Comparison of ENCODE assay signal across 8 cellular contexts in genomic region chr16:67917852-67918236, GRCh38. TPM values are rescaled to one million over a fixed set of nuclear protein-coding genes. Genes with fewer than 3 reads are reported as not detected.
DNase-seq lines count a peak whose midpoint lies in the region; ATAC-seq and TF ChIP-seq lines count a peak whose summit lies in the region.

No MANE protein-coding gene starts in this region.

- TF ChIP-seq POLR2A in sigmoid colon (IDR thresholded peaks at IDR 0.05): no peak

- H3K27me3 ChIP-seq in SJSA1 (replicated peaks) (no peaks in the 10 kb centered on the region), sigmoid colon (no peaks in the 10 kb centered on the region), H7 (ENCODE audit: control insufficient read depth, insufficient read depth, low read length) (no peaks in the 10 kb centered on the region)

- H3K4me3 ChIP-seq in SJSA1: no peak overlapping the region
- no peak overlapping the region for H3K4me3 ChIP-seq in sigmoid colon
- H3K4me3 ChIP-seq in H7 (ENCODE audit: insufficient read depth, low read depth, low read length): no peak overlapping the region

- 87 to 92% methylated on average over 4 of the region's 4 CpGs for WGBS in sigmoid colon, 2 donors

- peak; percentile 8 for DNase-seq in GOT3 (lab: John Stamatoyannopoulos, UW)
- DNase-seq in SJSA1 (ENCODE audit: low read depth in 1 of 2, low spot score in 2 of 2): peak; percentile 46 to 67
- peak; percentile 57 for DNase-seq in epithelial cell of prostate (ENCODE audit: low read depth, low spot score)
- DNase-seq in sigmoid colon: no peak
- DNase-seq in NCI-H524 (lab: John Stamatoyannopoulos, UW): no peak
- DNase-seq in NCI-H526 treated with DMSO at 0.1 percent for 48 hours (lab: John Stamatoyannopoulos, UW): no peak
- no peak for DNase-seq in H7

- peaks cover 22% of the 10 kb centered on the region for H3K36me3 ChIP-seq in SJSA1
- peaks cover 0 to 22% (median 1%) of the 10 kb centered on the region in 4 donors for H3K36me3 ChIP-seq in sigmoid colon
- H3K36me3 ChIP-seq in H7 (replicated peaks; ENCODE audit: control insufficient read depth, insufficient read depth, low read length): peaks cover 1% of the 10 kb centered on the region

- no peak overlapping the region for H3K27ac ChIP-seq in SJSA1
- no peak overlapping the region for H3K27ac ChIP-seq in epithelial cell of prostate
- H3K27ac ChIP-seq in sigmoid colon: peak overlapping the region; percentile 41 to 75 (median 73)

- intact Hi-C loops in sigmoid colon (cut with DNase I): no loop called here

- H3K4me1 ChIP-seq in SJSA1 (replicated peaks): peaks cover 13% of the 10 kb centered on the region
- H3K4me1 ChIP-seq in sigmoid colon: peaks cover 0 to 43% (median 32%) of the 10 kb centered on the region in 4 donors

- no peak for TF ChIP-seq CTCF in sigmoid colon (IDR thresholded peaks at IDR 0.05)

- no peak for ATAC-seq in HG03039 (IDR thresholded peaks at IDR 0.05; ENCODE audit: unreplicated experiment)

- no peak for TF ChIP-seq EP300 in sigmoid colon (IDR thresholded peaks at IDR 0.05)

- H3K9me3 ChIP-seq in SJSA1 (replicated peaks) (no peaks in the 10 kb centered on the region), sigmoid colon (no peaks in the 10 kb centered on the region)

RNA-seq across cellular contexts. Expression of gene CTRL, which starts 13.8 kb away (rescaled TPM):
- total RNA-seq in SJSA1 (2014; rRNA removed; shearing (Covaris generic)): 0.09 and 0.29 TPM in 2 replicates
- 1 to 10 TPM in 1 of 4 donors, under 1 TPM in 2, not detected in 1; 0.71 to 1.7 (median 0.82) TPM for total RNA-seq in sigmoid colon
- polyA plus RNA-seq in sigmoid colon: 1 to 10 TPM in 1 of 3 donors, not detected in 2; 2.1 TPM
- total RNA-seq in H7 (2014; rRNA removed; shearing (Covaris generic)): 2.4 and 3.7 TPM in 2 replicates

RNA-seq across cellular contexts. Expression of gene PSMB10, which starts 18.8 kb away (rescaled TPM):
- 50.1 and 147 TPM in 2 replicates for total RNA-seq in SJSA1 (2014; rRNA removed; shearing (Covaris generic))
- 10 to 100 TPM; 37.1 to 61.0 (median 42.5) TPM for total RNA-seq in sigmoid colon
- 100 to 1,000 TPM; 170 to 200 (median 183) TPM for polyA plus RNA-seq in sigmoid colon
- 28.7 and 36.6 TPM in 2 replicates for total RNA-seq in H7 (2014; rRNA removed; shearing (Covaris generic))

RNA-seq across cellular contexts. Expression of gene PSKH1, which starts 24.8 kb away (rescaled TPM):
- 6.4 and 10.6 TPM in 2 replicates for total RNA-seq in SJSA1 (2014; rRNA removed; shearing (Covaris generic))
- 10 to 100 TPM; 13.9 to 20.8 (median 17.2) TPM for total RNA-seq in sigmoid colon
- polyA plus RNA-seq in sigmoid colon: 10 to 100 TPM; 22.2 to 29.2 (median 26.8) TPM
- 18.8 and 20.1 TPM in 2 replicates for total RNA-seq in H7 (2014; rRNA removed; shearing (Covaris generic))

RNA-seq across cellular contexts. Expression of gene LCAT, which starts 26.1 kb away (rescaled TPM):
- 5.5 and 7.2 TPM in 2 replicates for total RNA-seq in SJSA1 (2014; rRNA removed; shearing (Covaris generic))
- 10 to 100 TPM; 10.4 to 31.0 (median 15.2) TPM for total RNA-seq in sigmoid colon
- 1 to 10 TPM in 2 of 3 donors, under 1 TPM in 1; 0.60 to 5.5 (median 1.6) TPM for polyA plus RNA-seq in sigmoid colon
- 5.2 and 6.7 TPM in 2 replicates for total RNA-seq in H7 (2014; rRNA removed; shearing (Covaris generic))

RNA-seq across cellular contexts. Expression of gene NRN1L, which starts 33.2 kb away (rescaled TPM):
- total RNA-seq in SJSA1 (2014; rRNA removed; shearing (Covaris generic)): not detected in 2 replicates
- total RNA-seq in sigmoid colon: not detected
- polyA plus RNA-seq in sigmoid colon: 1 to 10 TPM in 1 of 3 donors, not detected in 2; 1.1 TPM
- 5.3 and 7.6 TPM in 2 replicates for total RNA-seq in H7 (2014; rRNA removed; shearing (Covaris generic))

Comparison
In these comparisons a context has a peak if more than half of its experiments do, and no peak if none do; other contexts are left out.
1. DNase-seq: peak in GOT3 (single experiment), SJSA1 (2 of 2) and epithelial cell of prostate (single experiment); none in sigmoid colon (single experiment), NCI-H524 (0 of 2), NCI-H526 treated with DMSO at 0.1 percent for 48 hours (single experiment) and H7 (single experiment).
2. H3K27ac ChIP-seq: peak in sigmoid colon (4 of 4); none in SJSA1 (single experiment) and epithelial cell of prostate (single experiment).